In the genomic region with DNA sequence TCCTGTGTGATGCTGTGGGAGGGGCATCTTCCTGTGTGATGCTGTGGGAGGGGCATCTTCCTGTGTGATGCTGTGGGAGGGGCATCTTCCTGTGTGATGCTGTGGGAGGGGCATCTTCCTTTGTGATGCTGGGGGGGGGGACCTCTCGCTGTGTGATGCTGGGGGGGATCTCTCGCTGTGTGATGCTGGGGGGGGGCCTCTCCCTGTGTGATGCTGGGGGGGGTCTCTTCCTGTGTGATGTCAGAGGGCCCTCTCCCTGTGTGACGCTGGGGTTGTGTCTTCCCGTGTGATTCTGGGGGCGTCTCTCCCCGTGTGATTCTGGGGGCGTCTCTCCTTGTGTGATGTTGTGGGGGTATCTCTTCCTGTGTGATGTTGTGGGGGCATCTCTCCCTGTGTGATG, we compare ENCODE assay signal across 18 cellular contexts. TPM values are rescaled to one million over a fixed set of nuclear protein-coding genes. Genes with fewer than 3 reads are reported as not detected.
A peak's percentile ranks its signal among the peaks of the same experiment; 100 is the strongest.
DNase-seq lines count a peak whose midpoint lies in the region; ATAC-seq, FAIRE-seq and TF ChIP-seq lines count a peak whose summit lies in the region.
"Had no signal": no experiment of that assay in that cellular context is flagged by ENCODE, and none has a peak within 500 bp of the region (broad histone marks: within the 10 kb centered on the region; RNA-seq: fewer than 3 reads in every experiment).

No MANE protein-coding gene starts in this region.

- no peak overlapping the region for H3K14ac ChIP-seq in H1 (ENCODE audit: insufficient read length)

- 42% methylated on average over 4 of the region's 7 CpGs for WGBS in SK-N-SH (ENCODE audit: low lambda C conversion rate)
- no CpG with 5 or more reads among the region's 7 CpGs for WGBS in H1 (ENCODE audit: extremely low coverage in 1 of 2, insufficient coverage in 1 of 2, insufficient read length in 1 of 2, insufficient replicate concordance in 2 of 2, low coverage in 1 of 2, low lambda C conversion rate in 2 of 2, missing lambda C conversion rate in 1 of 2), 2 experiments

- H2BK120ac ChIP-seq in H1 (replicated peaks; ENCODE audit: low read depth, low read length), result no peak overlapping the region

- H3K36me3 ChIP-seq in SK-N-SH (replicated peaks in 1 of 2; ENCODE audit: control insufficient read depth in 1 of 2, insufficient read depth in 2 of 2, low read length in 1 of 2), result no peaks in the 10 kb centered on the region
- H3K36me3 ChIP-seq in GM23338 (ENCODE audit: insufficient read depth), result no peaks in the 10 kb centered on the region
- no peaks in the 10 kb centered on the region; a peak in 1 of 8 replicates for H3K36me3 ChIP-seq in H1 (ENCODE audit: control insufficient read depth in 2 of 4, insufficient read depth in 4 of 4, low read length in 3 of 4)
- no peaks in the 10 kb centered on the region for H3K36me3 ChIP-seq in vagina

- no peak overlapping the region for H4K5ac ChIP-seq in H1 (ENCODE audit: insufficient read length, low read depth, low read length)

- no peaks in the 10 kb centered on the region for H3K79me1 ChIP-seq in H1 (ENCODE audit: low read depth, low read length)

- H3K27ac ChIP-seq in SK-N-SH (ENCODE audit: low read depth in 2 of 2, low read length in 1 of 2), result peak overlapping the region in 1 of 2 experiments; percentile 58; a peak in 1 of 4 replicates
- no peak overlapping the region for H3K27ac ChIP-seq in GM23338 (ENCODE audit: low read depth)
- no peak overlapping the region for H3K27ac ChIP-seq in H1 (ENCODE audit: low read depth, low read length)
- H3K27ac ChIP-seq in vagina, result no peak overlapping the region
- H3K27ac ChIP-seq: A549, body of pancreas, hepatocyte had no signal

- no peak overlapping the region for H2BK15ac ChIP-seq in H1 (ENCODE audit: low read length)

- TF ChIP-seq EP300 in SK-N-SH (IDR thresholded peaks at IDR 0.05; ENCODE audit: borderline replicate concordance in 1 of 2, low read depth in 1 of 2, low read length in 1 of 2), result no peak
- TF ChIP-seq EP300 in H1 (IDR thresholded peaks at IDR 0.05; ENCODE audit: borderline replicate concordance in 1 of 2, low read depth in 2 of 2, low read length in 2 of 2), result no peak

- H3K9me2 ChIP-seq in SK-N-SH (no peaks in the 10 kb centered on the region), GM23338 (ENCODE audit: insufficient read depth) (peaks cover 4% of the 10 kb centered on the region)

- H3K9me3 ChIP-seq in SK-N-SH, result no peaks in the 10 kb centered on the region
- H3K9me3 ChIP-seq in H1 (ENCODE audit: insufficient read depth in 2 of 2, low read depth in 1 of 2, low read length in 1 of 2), result no peaks in the 10 kb centered on the region
- no peaks in the 10 kb centered on the region for H3K9me3 ChIP-seq in vagina
- H3K9me3 ChIP-seq: A549, body of pancreas had no signal

- no peak overlapping the region for H4K8ac ChIP-seq in H1 (ENCODE audit: extremely low read depth, insufficient read depth, low read length)

- no peaks in the 10 kb centered on the region for H3F3A ChIP-seq in SK-N-SH (replicated peaks; ENCODE audit: insufficient read depth)
- peaks cover 4% of the 10 kb centered on the region; the same call in 1 of the 2 replicates for H3F3A ChIP-seq in GM23338 (replicated peaks; ENCODE audit: low read depth)

- H2BK20ac ChIP-seq in H1 (ENCODE audit: low read length), result no peak overlapping the region

- H3K4ac ChIP-seq in H1 (replicated peaks; ENCODE audit: insufficient read length, low read depth, low read length), result no peak overlapping the region

- ATAC-seq in SK-N-SH treated with all-trans-retinoic acid at 6 μM for 48 hours (no peak), GM23338 (no peak)
- ATAC-seq: body of pancreas, GM12878 had no signal

- peaks cover 10% of the 10 kb centered on the region for H3K23me2 ChIP-seq in H1 (ENCODE audit: low read depth, low read length)

- intact Hi-C loops in vagina (cut with DNase I), result no loop called here

- no peak overlapping the region for H3K18ac ChIP-seq in H1 (ENCODE audit: extremely low read depth, low read length)

- H3K27me3 Mint-ChIP-seq in GM23338 (ENCODE audit: insufficient read depth, low read depth, poor library complexity), result peaks cover 11% of the 10 kb centered on the region
- no peaks in the 10 kb centered on the region for H3K27me3 Mint-ChIP-seq in activated CD4-positive, alpha-beta memory T cell treated with anti-CD3 and anti-CD28 coated beads, Interleukin-2, amount 10 ng/mL, durations not matched to agents 7 days and 5 days

- no peak overlapping the region for H2AK5ac ChIP-seq in H1 (ENCODE audit: low read depth, low read length)

- H3K27me3 ChIP-seq in SK-N-SH (ENCODE audit: insufficient read depth) (no peaks in the 10 kb centered on the region), GM23338 (ENCODE audit: insufficient read depth) (no peaks in the 10 kb centered on the region), H1 (replicated peaks in 1 of 4; ENCODE audit: control insufficient read depth in 3 of 4, extremely low read depth in 1 of 4, insufficient read depth in 3 of 4, low read length in 3 of 4) (no peaks in the 10 kb centered on the region; a peak in 1 of 7 replicates), vagina (no peaks in the 10 kb centered on the region)
- H3K27me3 ChIP-seq: body of pancreas, dorsolateral prefrontal cortex had no signal

- TF ChIP-seq CTCF in SK-N-SH (IDR thresholded peaks at IDR 0.05) (no peak), GM23338 (conservative IDR thresholded peaks at IDR 0.05; ENCODE audit: low read depth in 2 of 2) (no peak), H1 (IDR thresholded peaks at IDR 0.05; ENCODE audit: control extremely low read depth in 1 of 3, insufficient read depth in 1 of 3, low read depth in 1 of 3, low read length in 3 of 3) (no peak), vagina (IDR thresholded peaks at IDR 0.05) (no peak)

- no peak overlapping the region for H4K91ac ChIP-seq in H1 (replicated peaks; ENCODE audit: insufficient read length, low read length)

- DNase-seq in SK-N-SH (peak; percentile 71), GM23338 (ENCODE audit: low spot score) (peak; percentile 38), H1 (ENCODE audit: low read depth in 1 of 2, low spot score in 2 of 2) (no peak), vagina (ENCODE audit: extremely low spot score in 2 of 2) (no peak), DMS53 (lab: John Stamatoyannopoulos, UW) (no peak), hepatic stellate cell (ENCODE audit: low spot score) (no peak)
- peak; percentile 48 for DNase-seq in activated CD4-positive, alpha-beta memory T cell treated with anti-CD3 and anti-CD28 coated beads, Interleukin-2, amount 10 ng/mL, durations not matched to agents 7 days and 5 days
- DNase-seq: body of pancreas, NCI-H1048, NCI-H345 had no signal

- H3K4me2 ChIP-seq in SK-N-SH, result no peak overlapping the region
- H3K4me2 ChIP-seq in GM23338, result no peak overlapping the region
- H3K4me2 ChIP-seq in H1 (ENCODE audit: insufficient read depth in 1 of 2, low read depth in 2 of 2, low read length in 2 of 2), result no peak overlapping the region
- H3K4me2 ChIP-seq: A549, hepatocyte had no signal

- no peak overlapping the region for H3K9ac ChIP-seq in SK-N-SH
- H3K9ac ChIP-seq in H1 (replicated peaks in 1 of 4; ENCODE audit: extremely low read depth in 1 of 4, low read depth in 3 of 4, low read length in 3 of 4), result no peak overlapping the region

- no peak for TF ChIP-seq POLR2A in H1 (IDR thresholded peaks at IDR 0.05; ENCODE audit: control extremely low read depth in 1 of 2, low read depth in 2 of 2, low read length in 2 of 2)
- no peak for TF ChIP-seq POLR2A in vagina (IDR thresholded peaks at IDR 0.05)

- H4K20me1 ChIP-seq in SK-N-SH (ENCODE audit: insufficient read depth) (no peaks in the 10 kb centered on the region), GM23338 (replicated peaks; ENCODE audit: insufficient read depth) (no peaks in the 10 kb centered on the region), H1 (replicated peaks in 1 of 2; ENCODE audit: control insufficient read depth in 1 of 2, insufficient read depth in 2 of 2, low read length in 2 of 2) (peaks cover 0 to 2% of the 10 kb centered on the region in 2 experiments)

- no peak overlapping the region for H2BK5ac ChIP-seq in H1 (ENCODE audit: low read depth, low read length)

- peak overlapping the region in 1 of 2 experiments; percentile 25; a peak in 1 of 4 replicates for H3K4me3 ChIP-seq in SK-N-SH (ENCODE audit: low read depth in 2 of 2, low read length in 1 of 2)
- no peak overlapping the region for H3K4me3 ChIP-seq in GM23338
- H3K4me3 ChIP-seq in H1 (ENCODE audit: extremely low read depth in 1 of 4, insufficient read depth in 2 of 4, low read depth in 3 of 4, low read length in 4 of 4), result no peak overlapping the region
- no peak overlapping the region for H3K4me3 ChIP-seq in vagina
- H3K4me3 ChIP-seq: A549, body of pancreas, dorsolateral prefrontal cortex, GM12878, hepatocyte had no signal

- H3K4me1 ChIP-seq in SK-N-SH (ENCODE audit: control insufficient read depth in 1 of 2, insufficient read depth in 2 of 2, low read depth in 1 of 2, low read length in 1 of 2) (peaks cover 0 to 19% of the 10 kb centered on the region in 2 experiments; a peak in 1 of 4 replicates), GM23338 (ENCODE audit: insufficient read depth) (peaks cover 11% of the 10 kb centered on the region), H1 (replicated peaks in 1 of 4; ENCODE audit: control insufficient read depth in 3 of 4, insufficient read depth in 4 of 4, low read length in 3 of 4) (peaks cover 0 to 14% (median 10%) of the 10 kb centered on the region in 4 experiments; a peak in 6 of 7 replicates), vagina (no peaks in the 10 kb centered on the region)

- H3K79me2 ChIP-seq in SK-N-SH (ENCODE audit: insufficient read depth) (no peaks in the 10 kb centered on the region), GM23338 (replicated peaks; ENCODE audit: insufficient read depth) (no peaks in the 10 kb centered on the region), H1 (ENCODE audit: control insufficient read depth in 1 of 2, insufficient read depth in 2 of 2, low read length in 2 of 2) (no peaks in the 10 kb centered on the region)
- H3K79me2 ChIP-seq: hepatocyte had no signal

- no peak overlapping the region for H2BK12ac ChIP-seq in H1 (ENCODE audit: low read depth, low read length)

- no peaks in the 10 kb centered on the region for H3K36me3 Mint-ChIP-seq in GM23338 (ENCODE audit: low read depth)
- H3K36me3 Mint-ChIP-seq in activated CD4-positive, alpha-beta memory T cell treated with anti-CD3 and anti-CD28 coated beads, Interleukin-2, amount 10 ng/mL, durations not matched to agents 7 days and 5 days (ENCODE audit: low read depth), result no peaks in the 10 kb centered on the region
- H3K36me3 Mint-ChIP-seq: CD14-positive monocyte had no signal

- CTCF ChIA-PET in SK-N-SH (lab: Yijun Ruan, JAX), result interaction anchor here (1.0 kb wide), 2 partner anchors 16 to 136 kb away, joined by 3 to 4 read pairs; no protein-coding TSS in a partner anchor
- CTCF ChIA-PET in activated CD4-positive, alpha-beta memory T cell treated with anti-CD3 and anti-CD28 coated beads, Interleukin-2, amount 10 ng/mL, durations not matched to agents 7 days and 5 days (lab: Charles Lee), result no interaction called here
- CTCF ChIA-PET in H1 (lab: Charles Lee; ENCODE audit: partially characterized antibody), result no interaction called here

- H3K56ac ChIP-seq in H1 (replicated peaks; ENCODE audit: insufficient read length, low read depth, low read length), result no peak overlapping the region

- no peak overlapping the region for H2AFZ ChIP-seq in SK-N-SH (ENCODE audit: low read depth)
- no peak overlapping the region for H2AFZ ChIP-seq in GM23338
- no peak overlapping the region for H2AFZ ChIP-seq in H1 (ENCODE audit: low read length)
- H2AFZ ChIP-seq: hepatocyte had no signal

- peaks cover 5% of the 10 kb centered on the region; the same call in 1 of the 3 replicates for H3K9me3 Mint-ChIP-seq in GM23338
- no peaks in the 10 kb centered on the region for H3K9me3 Mint-ChIP-seq in activated CD4-positive, alpha-beta memory T cell treated with anti-CD3 and anti-CD28 coated beads, Interleukin-2, amount 10 ng/mL, durations not matched to agents 7 days and 5 days

- no peak for FAIRE-seq in H1 (lab: Jason Lieb, UNC)
- FAIRE-seq: A549, GM12878, HepG2 had no signal

- peak overlapping the region; percentile 65 for H3K27ac Mint-ChIP-seq in GM23338
- peak overlapping the region; percentile 85 for H3K27ac Mint-ChIP-seq in activated CD4-positive, alpha-beta memory T cell treated with anti-CD3 and anti-CD28 coated beads, Interleukin-2, amount 10 ng/mL, durations not matched to agents 7 days and 5 days
- H3K27ac Mint-ChIP-seq: CD14-positive monocyte, progenitor cell of endocrine pancreas had no signal

- H3K4me1 Mint-ChIP-seq in GM23338, result peaks cover 31% of the 10 kb centered on the region
- peaks cover 38% of the 10 kb centered on the region for H3K4me1 Mint-ChIP-seq in activated CD4-positive, alpha-beta memory T cell treated with anti-CD3 and anti-CD28 coated beads, Interleukin-2, amount 10 ng/mL, durations not matched to agents 7 days and 5 days
- H3K4me1 Mint-ChIP-seq: CD14-positive monocyte had no signal

- POLR2A ChIA-PET in SK-N-SH (lab: Yijun Ruan, JAX) (no interaction called here), H1 (lab: Charles Lee; ENCODE audit: partially characterized antibody) (no interaction called here)
- POLR2A ChIA-PET in activated CD4-positive, alpha-beta memory T cell treated with anti-CD3 and anti-CD28 coated beads, Interleukin-2, amount 10 ng/mL, durations not matched to agents 7 days and 5 days (lab: Charles Lee), result no interaction called here

- no peak overlapping the region for H3K4me3 Mint-ChIP-seq in GM23338
- H3K4me3 Mint-ChIP-seq in activated CD4-positive, alpha-beta memory T cell treated with anti-CD3 and anti-CD28 coated beads, Interleukin-2, amount 10 ng/mL, durations not matched to agents 7 days and 5 days, result peak overlapping the region; percentile 58
- H3K4me3 Mint-ChIP-seq: CD14-positive monocyte had no signal

- no peak for TF ChIP-seq RAD21 in SK-N-SH (IDR thresholded peaks at IDR 0.05; ENCODE audit: low read length)
- no peak for TF ChIP-seq RAD21 in H1 (IDR thresholded peaks at IDR 0.05 in 1 of 2, conservative IDR thresholded peaks at IDR 0.05 in 1 of 2; ENCODE audit: low read depth in 2 of 2, low read length in 2 of 2)

- no peak overlapping the region for H3K23ac ChIP-seq in H1 (ENCODE audit: insufficient read length)

RNA-seq across cellular contexts. Expression of a gene that starts 27.9 kb away (rescaled TPM):
- polyA plus RNA-seq in SK-N-SH (2012; rRNA removed) (19.4 and 21.8 TPM in 2 replicates), GM23338 (2016; fragmentation: Nextera tagmentation; extraction: Ambion mirVana) (9.7 and 10.6 TPM in 2 replicates), H1 (2011; rRNA removed) (12.9 and 21.6 TPM in 2 replicates)
- polyA plus RNA-seq in SK-N-SH (2012; cell fraction: cytosol; rRNA removed), result 9.0 and 15.8 TPM in 2 replicates
- polyA plus RNA-seq in SK-N-SH (2012; cell fraction: nucleus; rRNA removed), result 57.0 and 69.4 TPM in 2 replicates
- total RNA-seq in GM23338 (2014; rRNA removed; shearing (Covaris generic)), result 23.9 and 24.6 TPM in 2 replicates
- total RNA-seq in activated CD4-positive, alpha-beta memory T cell treated with anti-CD3 and anti-CD28 coated beads, Interleukin-2, amount 10 ng/mL, durations not matched to agents 7 days and 5 days, result 1 to 10 TPM; 5.4 to 6.7 TPM
- total RNA-seq in H1 (2021; fragmentation: NEBNext Ultra II Directional; extraction: Animal tissue kit (Norgen Biotek cat#: 25700)), result 15.2 and 16.4 TPM in 2 replicates
- 12.2 TPM for polyA plus RNA-seq in H1 (2011; cell fraction: cytosol; rRNA removed)
- polyA plus RNA-seq in H1 (2011; cell fraction: nucleus; rRNA removed), result 51.0 TPM
- polyA plus RNA-seq in H1 (2012, experiment 1 of 2), result 17.8 to 24.2 TPM (median 20.8 TPM) in 4 replicates
- 13.3 TPM for polyA plus RNA-seq in H1 (2012, experiment 2 of 2)
- 15.1 TPM for polyA plus RNA-seq in H1 (2013, experiment 1 of 2)
- 13.3 TPM for polyA plus RNA-seq in H1 (2013, experiment 2 of 2)
- 7.1 and 10.2 TPM in 2 replicates for polyA minus RNA-seq in H1 (2011; rRNA and poly(A)+ RNA removed)
- polyA minus RNA-seq in H1 (2011; cell fraction: cytosol; rRNA and poly(A)+ RNA removed), result 7.7 TPM
- 9.5 TPM for polyA minus RNA-seq in H1 (2011; cell fraction: nucleus; rRNA and poly(A)+ RNA removed)
- 0.49 TPM for total RNA-seq in vagina
- polyA plus RNA-seq: CD14-positive monocyte had no signal

Comparison
In these comparisons a context has a peak if more than half of its experiments do, and no peak if none do; other contexts are left out.
1. DNase-seq: peak in SK-N-SH (single experiment), GM23338 (single experiment) and activated CD4-positive, alpha-beta memory T cell treated with anti-CD3 and anti-CD28 coated beads, Interleukin-2, amount 10 ng/mL, durations not matched to agents 7 days and 5 days (single experiment); none in H1 (0 of 2), vagina (0 of 2), DMS53 (single experiment) and hepatic stellate cell (single experiment).